Comparison of ENCODE assay signal across 9 cellular contexts in genomic region chr5:60586307-60586901, GRCh38.
DNase-seq lines count a peak whose midpoint lies in the region; ATAC-seq and TF ChIP-seq lines count a peak whose summit lies in the region.
"Had no signal": no experiment of that assay in that cellular context is flagged by ENCODE, and none has a peak within 500 bp of the region (broad histone marks: within the 10 kb centered on the region; RNA-seq: fewer than 3 reads in every experiment).

No MANE protein-coding gene starts in this region.

- no peak overlapping the region for H3K27ac ChIP-seq in RWPE2 (ENCODE audit: poor library complexity, severe bottlenecking)

- peak; percentile 45 for TF ChIP-seq CTCF in RWPE2 (IDR thresholded peaks at IDR 0.05; ENCODE audit: poor library complexity, severe bottlenecking)

- H3K27me3 ChIP-seq in RWPE2 (ENCODE audit: insufficient read depth, poor library complexity, severe bottlenecking) = no peaks in the 10 kb centered on the region

- in situ Hi-C loops in ACHN (cut with HindIII; ENCODE audit: low pct_ligation_motif_present, low pct_unique_long_range_greater_than_20kb, low sequenced_read_pairs) = no loop called here

- no peaks in the 10 kb centered on the region for H3K4me1 ChIP-seq in RWPE2 (ENCODE audit: insufficient read depth, poor library complexity, severe bottlenecking)

- no peaks in the 10 kb centered on the region for H3K9me3 ChIP-seq in RWPE2 (ENCODE audit: severe bottlenecking)

- no peaks in the 10 kb centered on the region for H3K36me3 ChIP-seq in RWPE2 (ENCODE audit: low read depth)

- peak; percentile 59 for ATAC-seq in GM18870 (IDR thresholded peaks at IDR 0.05; ENCODE audit: unreplicated experiment)
- ATAC-seq in RWPE2 (ENCODE audit: low read depth) = no peak
- no peak for ATAC-seq in GM21786 (IDR thresholded peaks at IDR 0.05; ENCODE audit: unreplicated experiment)
- no peak for ATAC-seq in GM21528 (IDR thresholded peaks at IDR 0.05; ENCODE audit: low FRiP score, unreplicated experiment)
- ATAC-seq in HG03432 (IDR thresholded peaks at IDR 0.05; ENCODE audit: unreplicated experiment) = no peak

- peak; percentile 22 for DNase-seq in ACHN
- no peak for DNase-seq in RWPE2 (ENCODE audit: low spot score)
- DNase-seq in glomerular endothelial cell (ENCODE audit: extremely low read depth, low read depth, low spot score) = peak; percentile 10
- no peak for DNase-seq in activated CD8-positive, alpha-beta memory T cell treated with anti-CD3 and anti-CD28 coated beads, Interleukin-2, amount 50 U/mL, for 48 hours
- DNase-seq: activated T-cell treated with anti-CD3 and anti-CD28 coated beads, Interleukin-2, amount 50 U/mL, for 1 hour had no signal

- no peak overlapping the region for H3K4me3 ChIP-seq in RWPE2 (ENCODE audit: severe bottlenecking)

Comparison
In these comparisons a context has a peak if more than half of its experiments do, and no peak if none do; other contexts are left out.
1. DNase-seq: peak in ACHN (single experiment) and glomerular endothelial cell (single experiment); none in RWPE2 (single experiment) and activated CD8-positive, alpha-beta memory T cell treated with anti-CD3 and anti-CD28 coated beads, Interleukin-2, amount 50 U/mL, for 48 hours (single experiment).